Comparison of ENCODE assay signal across 1 cellular context in genomic region chr18:9364242-9364641, GRCh38.
TF ChIP-seq lines count a peak whose summit lies in the region.

No MANE protein-coding gene starts in this region.

TF ChIP-seq in HCT116, 20 proteins besides CTCF, POLR2A, EP300 and RAD21 (continued from another document):
- TF ChIP-seq REST (IDR thresholded peaks at IDR 0.05; ENCODE audit: low read depth) (no peak), EZH2phosphoT487 (IDR thresholded peaks at IDR 0.05; ENCODE audit: borderline replicate concordance) (no peak), ZNF274 (IDR thresholded peaks at IDR 0.05; ENCODE audit: low read depth, low read length) (no peak), EZH2 (IDR thresholded peaks at IDR 0.05) (no peak), SP1 (IDR thresholded peaks at IDR 0.05; ENCODE audit: low read depth) (peak; percentile 88), ZFX (IDR thresholded peaks at IDR 0.05) (no peak), CBX3 (IDR thresholded peaks at IDR 0.05; ENCODE audit: low read depth) (peak; percentile 74; the same call in 1 of the 2 replicates)
